In the genomic region with DNA sequence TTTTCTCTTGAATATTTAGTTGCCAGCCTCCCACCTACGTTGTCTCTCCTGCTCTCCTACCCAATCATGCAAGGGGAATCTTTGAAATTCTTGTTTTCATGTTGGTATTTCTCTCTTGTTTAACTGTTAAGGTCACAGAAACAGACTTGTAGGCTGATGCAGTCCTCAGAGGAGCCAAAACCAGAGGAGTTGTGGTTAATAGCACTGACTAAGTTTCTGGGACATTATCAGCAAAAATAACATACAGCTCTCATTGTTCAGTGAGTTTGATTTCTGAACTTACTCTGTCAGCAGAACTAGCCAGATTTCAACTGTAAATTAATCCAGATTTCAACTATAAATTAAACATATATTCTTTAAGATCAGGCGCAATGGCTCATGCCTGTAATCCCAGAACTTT, we compare ENCODE assay signal across 22 cellular contexts. TPM values are rescaled to one million over a fixed set of nuclear protein-coding genes. Genes with fewer than 3 reads are reported as not detected.
A peak's percentile ranks its signal among the peaks of the same experiment; 100 is the strongest.
DNase-seq lines count a peak whose midpoint lies in the region; ATAC-seq and TF ChIP-seq lines count a peak whose summit lies in the region.
"Had no signal": no experiment of that assay in that cellular context is flagged by ENCODE, and none has a peak within 500 bp of the region (broad histone marks: within the 10 kb centered on the region; RNA-seq: fewer than 3 reads in every experiment).

No MANE protein-coding gene starts in this region.

- H3K4me1 Mint-ChIP-seq in stimulated activated effector memory CD8-positive, alpha-beta T cell treated with anti-CD3 and anti-CD28 coated beads, Interleukin-12 subunit alpha, Interleukin-12 subunit beta, amount 100 ng/mL, for 72 hours: peaks cover 17% of the 10 kb centered on the region
- H3K4me1 Mint-ChIP-seq: GM23338, IgD-negative memory B cell had no signal

- H3K36me3 Mint-ChIP-seq in stimulated activated effector memory CD8-positive, alpha-beta T cell treated with anti-CD3 and anti-CD28 coated beads, Interleukin-12 subunit alpha, Interleukin-12 subunit beta, amount 100 ng/mL, for 72 hours: no peaks in the 10 kb centered on the region
- H3K36me3 Mint-ChIP-seq: IgD-negative memory B cell had no signal

- no peak overlapping the region for H3K4me3 ChIP-seq in MG63
- no peak overlapping the region for H3K4me3 ChIP-seq in choroid plexus epithelial cell (ENCODE audit: low read depth, low read length)
- H3K4me3 ChIP-seq: GM23338, HAP-1 had no signal

- no peaks in the 10 kb centered on the region for H3K36me3 ChIP-seq in MG63
- H3K36me3 ChIP-seq: HAP-1 had no signal

- TF ChIP-seq CTCF in choroid plexus epithelial cell (conservative IDR thresholded peaks at IDR 0.05; ENCODE audit: low read depth, low read length): no peak

- H3K27ac Mint-ChIP-seq in stimulated activated effector memory CD8-positive, alpha-beta T cell treated with anti-CD3 and anti-CD28 coated beads, Interleukin-12 subunit alpha, Interleukin-12 subunit beta, amount 100 ng/mL, for 72 hours: no peak overlapping the region
- H3K27ac Mint-ChIP-seq: CD4-positive, alpha-beta T cell; GM23338; IgD-negative memory B cell had no signal

- H3K27me3 ChIP-seq in MG63: no peaks in the 10 kb centered on the region

- no peak overlapping the region for H3K4me3 Mint-ChIP-seq in stimulated activated effector memory CD8-positive, alpha-beta T cell treated with anti-CD3 and anti-CD28 coated beads, Interleukin-12 subunit alpha, Interleukin-12 subunit beta, amount 100 ng/mL, for 72 hours
- H3K4me3 Mint-ChIP-seq: CD4-positive, alpha-beta T cell; GM23338; IgD-negative memory B cell had no signal

- no peaks in the 10 kb centered on the region for H3K9me3 ChIP-seq in MG63
- H3K9me3 ChIP-seq: Caco-2, HAP-1 had no signal

- H3K9me3 Mint-ChIP-seq in stimulated activated effector memory CD8-positive, alpha-beta T cell treated with anti-CD3 and anti-CD28 coated beads, Interleukin-12 subunit alpha, Interleukin-12 subunit beta, amount 100 ng/mL, for 72 hours: no peaks in the 10 kb centered on the region
- H3K9me3 Mint-ChIP-seq: CD4-positive, alpha-beta T cell; GM23338; IgD-negative memory B cell had no signal

- DNase-seq in COLO829 (ENCODE audit: low spot score): peak; percentile 27
- peak; percentile 39 for DNase-seq in MG63
- peak; percentile 43 for DNase-seq in choroid plexus epithelial cell (ENCODE audit: low read depth)
- no peak for DNase-seq in stimulated activated effector memory CD8-positive, alpha-beta T cell treated with anti-CD3 and anti-CD28 coated beads, Interleukin-12 subunit alpha, Interleukin-12 subunit beta, amount 100 ng/mL, for 72 hours (ENCODE audit: low spot score in 2 of 2)
- no peak for DNase-seq in OCI-M1 (lab: John Stamatoyannopoulos, UW)
- no peak for DNase-seq in NCI-H524 treated with DMSO at 0.1 percent for 48 hours (lab: John Stamatoyannopoulos, UW)
- DNase-seq: Caco-2; CD4-positive, alpha-beta T cell; DMS 273 treated with DMSO at 0.1 percent for 48 hours; DMS79 treated with DMSO at 0.1 percent for 48 hours; Karpas-422; NCI-H1048; NCI-H1417 treated with DMSO at 0.1 percent for 48 hours; NCI-H187; NCI-H446; NCI-H526 treated with DMSO at 0.1 percent for 48 hours; PC-3; Right ventricle myocardium superior had no signal

- peak; percentile 58 for ATAC-seq in stimulated activated effector memory CD8-positive, alpha-beta T cell treated with anti-CD3 and anti-CD28 coated beads, Interleukin-12 subunit alpha, Interleukin-12 subunit beta, amount 100 ng/mL, for 72 hours
- no peak for ATAC-seq in GM18858 (IDR thresholded peaks at IDR 0.05; ENCODE audit: unreplicated experiment)
- ATAC-seq: GM23338, PC-3 had no signal

RNA-seq across cellular contexts. Expression of a gene that starts 11.1 kb away (rescaled TPM):
- total RNA-seq in MG63 (2014; rRNA removed; shearing (Covaris generic); ENCODE audit: low replicate concordance): 32.0 and 37.7 TPM in 2 replicates

Comparison
In these comparisons a context has a peak if more than half of its experiments do, and no peak if none do; other contexts are left out.
1. DNase-seq: peak in COLO829 (single experiment), MG63 (single experiment) and choroid plexus epithelial cell (single experiment); none in stimulated activated effector memory CD8-positive, alpha-beta T cell treated with anti-CD3 and anti-CD28 coated beads, Interleukin-12 subunit alpha, Interleukin-12 subunit beta, amount 100 ng/mL, for 72 hours (0 of 2), OCI-M1 (single experiment) and NCI-H524 treated with DMSO at 0.1 percent for 48 hours (single experiment).